ENCODE assay signal across 1 cellular context in the genomic region with DNA sequence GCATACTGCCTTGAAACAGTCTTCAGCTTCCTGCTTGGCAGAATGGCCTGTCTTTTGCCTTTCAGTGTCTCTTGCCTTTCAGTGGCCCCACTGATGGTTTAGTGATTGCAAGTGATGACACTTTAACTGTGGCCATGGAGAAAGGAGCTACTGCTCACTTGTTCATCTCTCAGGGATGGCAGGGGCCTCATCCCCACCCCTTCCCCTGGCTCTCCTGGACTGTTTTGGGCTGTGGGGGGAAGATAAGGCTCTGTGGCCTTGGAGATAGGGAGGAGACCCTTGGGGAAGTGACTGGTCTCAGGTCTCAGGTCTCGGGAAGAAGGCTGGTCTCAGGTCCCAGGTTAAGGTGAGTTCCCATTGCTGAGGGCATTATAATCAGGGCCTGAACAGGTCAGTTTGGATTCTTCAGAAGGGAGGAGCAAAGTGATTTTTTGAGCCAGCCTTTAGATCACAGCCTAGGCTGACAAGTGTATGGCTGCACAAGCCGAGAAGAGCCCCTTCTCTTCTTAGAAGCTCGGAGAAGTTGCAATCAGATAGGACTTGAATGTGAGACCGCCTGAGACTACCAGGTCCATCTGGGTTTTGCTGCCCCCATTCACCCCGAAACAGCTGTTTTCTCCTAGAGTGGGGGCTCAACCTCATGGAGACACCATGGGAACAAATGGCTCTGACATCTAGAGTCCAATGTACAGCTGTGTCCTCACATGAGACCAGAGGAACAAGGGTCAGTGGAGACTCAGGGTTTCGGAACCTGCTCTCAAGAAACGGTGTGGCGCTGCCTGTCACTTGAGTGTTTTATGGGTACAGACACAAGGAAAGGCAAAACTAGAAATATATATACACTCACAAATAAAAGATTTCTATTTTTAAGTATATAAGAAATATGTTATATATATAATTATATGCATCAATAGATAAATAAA.
TF ChIP-seq lines count a peak whose summit lies in the region.

No MANE protein-coding gene starts in this region.

TF ChIP-seq in SK-N-SH treated with all-trans-retinoic acid at 6 μM for 48 hours, 23 proteins besides CTCF, POLR2A, EP300 and RAD21:
- TF ChIP-seq, protein P1, sequence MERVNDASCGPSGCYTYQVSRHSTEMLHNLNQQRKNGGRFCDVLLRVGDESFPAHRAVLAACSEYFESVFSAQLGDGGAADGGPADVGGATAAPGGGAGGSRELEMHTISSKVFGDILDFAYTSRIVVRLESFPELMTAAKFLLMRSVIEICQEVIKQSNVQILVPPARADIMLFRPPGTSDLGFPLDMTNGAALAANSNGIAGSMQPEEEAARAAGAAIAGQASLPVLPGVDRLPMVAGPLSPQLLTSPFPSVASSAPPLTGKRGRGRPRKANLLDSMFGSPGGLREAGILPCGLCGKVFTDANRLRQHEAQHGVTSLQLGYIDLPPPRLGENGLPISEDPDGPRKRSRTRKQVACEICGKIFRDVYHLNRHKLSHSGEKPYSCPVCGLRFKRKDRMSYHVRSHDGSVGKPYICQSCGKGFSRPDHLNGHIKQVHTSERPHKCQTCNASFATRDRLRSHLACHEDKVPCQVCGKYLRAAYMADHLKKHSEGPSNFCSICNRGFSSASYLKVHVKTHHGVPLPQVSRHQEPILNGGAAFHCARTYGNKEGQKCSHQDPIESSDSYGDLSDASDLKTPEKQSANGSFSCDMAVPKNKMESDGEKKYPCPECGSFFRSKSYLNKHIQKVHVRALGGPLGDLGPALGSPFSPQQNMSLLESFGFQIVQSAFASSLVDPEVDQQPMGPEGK (CRISPR knock-in tag; IDR thresholded peaks at IDR 0.05; ENCODE audit: borderline replicate concordance) = no peak
- TF ChIP-seq TOX (CRISPR knock-in tag; IDR thresholded peaks at IDR 0.05; ENCODE audit: borderline replicate concordance) (no peak), BACH2 (CRISPR knock-in tag; IDR thresholded peaks at IDR 0.05; ENCODE audit: borderline replicate concordance) (no peak), SNAI2 (CRISPR knock-in tag; IDR thresholded peaks at IDR 0.05) (no peak), CSDC2 (CRISPR knock-in tag; IDR thresholded peaks at IDR 0.05) (no peak), RARB (CRISPR knock-in tag; IDR thresholded peaks at IDR 0.05) (no peak), ZNF70 (CRISPR knock-in tag; IDR thresholded peaks at IDR 0.05) (no peak), ZNF565 (CRISPR knock-in tag; conservative IDR thresholded peaks at IDR 0.05; ENCODE audit: low read depth) (no peak)
- TF ChIP-seq, protein P2, sequence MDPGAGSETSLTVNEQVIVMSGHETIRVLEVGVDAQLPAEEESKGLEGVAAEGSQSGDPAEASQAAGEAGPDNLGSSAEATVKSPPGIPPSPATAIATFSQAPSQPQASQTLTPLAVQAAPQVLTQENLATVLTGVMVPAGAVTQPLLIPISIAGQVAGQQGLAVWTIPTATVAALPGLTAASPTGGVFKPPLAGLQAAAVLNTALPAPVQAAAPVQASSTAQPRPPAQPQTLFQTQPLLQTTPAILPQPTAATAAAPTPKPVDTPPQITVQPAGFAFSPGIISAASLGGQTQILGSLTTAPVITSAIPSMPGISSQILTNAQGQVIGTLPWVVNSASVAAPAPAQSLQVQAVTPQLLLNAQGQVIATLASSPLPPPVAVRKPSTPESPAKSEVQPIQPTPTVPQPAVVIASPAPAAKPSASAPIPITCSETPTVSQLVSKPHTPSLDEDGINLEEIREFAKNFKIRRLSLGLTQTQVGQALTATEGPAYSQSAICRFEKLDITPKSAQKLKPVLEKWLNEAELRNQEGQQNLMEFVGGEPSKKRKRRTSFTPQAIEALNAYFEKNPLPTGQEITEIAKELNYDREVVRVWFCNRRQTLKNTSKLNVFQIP (CRISPR knock-in tag; IDR thresholded peaks at IDR 0.05; ENCODE audit: borderline replicate concordance, low read depth) = no peak
